In genomic region chr9:112624711-112625707, GRCh38 we compare ENCODE assay signal across 17 cellular contexts.
"Had no signal": no experiment of that assay in that cellular context is flagged by ENCODE, and none has a peak within 500 bp of the region (broad histone marks: within the 10 kb centered on the region; RNA-seq: fewer than 3 reads in every experiment).

No MANE protein-coding gene starts in this region.

- H3K9me3 Mint-ChIP-seq: activated T-helper 2 cell treated with anti-CD3 and anti-CD28 coated beads, Interferon-gamma antibody, Interleukin-2, Interleukin-4, amounts not matched to agents 10 μg/mL and 5 μg/mL and 100 μg/mL, durations not matched to agents 14 hours and 24 hours and 36 hours; brain; dendritic cell treated with granulocyte-macrophage colony-stimulating factor and Interleukin-4, amounts not matched to agents 40 ng/mL and 50 ng/mL, for 4 days; effector memory CD8-positive, alpha-beta T cell; nephron; T-helper 2 cell treated with Interferon-gamma antibody and Interleukin-4, amounts not matched to agents 5 μg/mL and 100 μg/mL, for 36 hours had no signal

- H3K27ac Mint-ChIP-seq: activated T-helper 2 cell treated with anti-CD3 and anti-CD28 coated beads, Interferon-gamma antibody, Interleukin-2, Interleukin-4, amounts not matched to agents 10 μg/mL and 5 μg/mL and 100 μg/mL, durations not matched to agents 14 hours and 24 hours and 36 hours; dendritic cell treated with granulocyte-macrophage colony-stimulating factor and Interleukin-4, amounts not matched to agents 40 ng/mL and 50 ng/mL, for 4 days; effector memory CD8-positive, alpha-beta T cell; nephron; T-helper 2 cell treated with Interferon-gamma antibody and Interleukin-4, amounts not matched to agents 5 μg/mL and 100 μg/mL, for 36 hours had no signal

- H3K4me3 ChIP-seq: adrenal gland, psoas muscle, sigmoid colon had no signal

- H3K4me1 ChIP-seq: psoas muscle, sigmoid colon had no signal

- H3K9me3 ChIP-seq: adrenal gland, psoas muscle, sigmoid colon had no signal

- H3K4me3 Mint-ChIP-seq: brain; dendritic cell treated with granulocyte-macrophage colony-stimulating factor and Interleukin-4, amounts not matched to agents 40 ng/mL and 50 ng/mL, for 4 days; effector memory CD8-positive, alpha-beta T cell; nephron; T-helper 2 cell treated with Interferon-gamma antibody and Interleukin-4, amounts not matched to agents 5 μg/mL and 100 μg/mL, for 36 hours had no signal

- H3K27ac ChIP-seq: adrenal gland, psoas muscle, sigmoid colon had no signal

- DNase-seq: activated naive CD4-positive, alpha-beta T cell treated with anti-CD3 and anti-CD28 coated beads, Interleukin-2, amount 50 U/mL, for 16 hours; adrenal gland; cerebellar nuclear complex; effector memory CD8-positive, alpha-beta T cell; hippocampal formation; left colon; occipital lobe; psoas muscle; sigmoid colon; stimulated activated CD4-positive, alpha-beta T cell treated with anti-CD3 and anti-CD28 coated beads, Interleukin-12 subunit alpha, Interleukin-12 subunit beta, amount 100 ng/mL, for 4 hours; stimulated activated naive CD8-positive, alpha-beta T cell treated with anti-CD3 and anti-CD28 coated beads, Interleukin-15, Interleukin-2, amounts not matched to agents 100 U/mL and 50 U/mL, for 24 hours had no signal

- H3K36me3 ChIP-seq: adrenal gland, sigmoid colon had no signal

- H3K27me3 ChIP-seq: adrenal gland, sigmoid colon had no signal

- H3K27me3 Mint-ChIP-seq: brain; dendritic cell treated with granulocyte-macrophage colony-stimulating factor and Interleukin-4, amounts not matched to agents 40 ng/mL and 50 ng/mL, for 4 days; effector memory CD8-positive, alpha-beta T cell had no signal

- ATAC-seq: activated CD4-positive, CD25-positive, alpha-beta regulatory T cell treated with anti-CD3 and anti-CD28 coated beads, Interleukin-2, amount 50 U/mL, for 24 hours; effector memory CD8-positive, alpha-beta T cell; left colon; psoas muscle; stimulated activated naive CD8-positive, alpha-beta T cell treated with anti-CD3 and anti-CD28 coated beads, Interleukin-15, Interleukin-2, amounts not matched to agents 100 U/mL and 50 U/mL, for 24 hours had no signal
